Comparison of ENCODE assay signal across 11 cellular contexts in the genomic region with DNA sequence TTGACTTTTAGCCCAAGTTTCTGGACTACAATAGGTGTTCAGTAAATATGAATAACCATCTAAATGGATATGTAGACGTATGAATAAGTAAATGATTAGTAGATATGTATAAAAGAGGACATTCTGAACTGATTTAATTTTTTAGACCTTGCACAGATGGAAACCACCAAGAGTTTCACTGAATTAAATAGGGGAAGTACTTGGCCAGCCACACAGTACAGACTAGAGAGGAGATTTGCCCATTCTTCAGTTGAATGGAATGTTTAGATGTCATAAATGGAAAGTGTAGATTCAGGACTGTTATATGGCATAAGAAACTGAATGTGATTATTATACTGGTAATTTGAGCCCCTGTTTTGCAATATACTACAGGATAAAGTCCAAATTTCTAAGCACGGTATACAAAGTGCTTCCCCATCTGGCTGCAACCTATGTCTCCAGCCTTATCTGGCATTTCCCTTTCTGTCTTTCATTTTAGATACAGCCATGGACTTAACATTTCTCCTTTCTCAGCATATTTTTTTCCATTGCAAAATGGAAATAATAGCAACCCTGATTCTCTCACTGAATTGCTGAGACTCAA.
DNase-seq lines count a peak whose midpoint lies in the region; ATAC-seq and TF ChIP-seq lines count a peak whose summit lies in the region.
"Had no signal": no experiment of that assay in that cellular context is flagged by ENCODE, and none has a peak within 500 bp of the region (broad histone marks: within the 10 kb centered on the region; RNA-seq: fewer than 3 reads in every experiment).

No MANE protein-coding gene starts in this region.

- H3K9me3 ChIP-seq in GM23248 (ENCODE audit: low read depth): no peaks in the 10 kb centered on the region
- H3K9me3 ChIP-seq: heart left ventricle, SJSA1 had no signal

- H3K79me2 ChIP-seq in GM23248 (ENCODE audit: insufficient read depth): no peaks in the 10 kb centered on the region

- no peaks in the 10 kb centered on the region for H3K9me3 Mint-ChIP-seq in endothelial cell (ENCODE audit: unreplicated experiment)

- H3K36me3 Mint-ChIP-seq in endothelial cell (ENCODE audit: low read depth, unreplicated experiment): no peaks in the 10 kb centered on the region
- H3K36me3 Mint-ChIP-seq: CD8-positive, alpha-beta memory T cell had no signal

- no peaks in the 10 kb centered on the region for H3K4me1 ChIP-seq in GM23248 (ENCODE audit: insufficient read depth)
- H3K4me1 ChIP-seq: heart left ventricle, SJSA1 had no signal

- H3K27ac ChIP-seq in coronary artery: no peak overlapping the region
- H3K27ac ChIP-seq in GM23248: no peak overlapping the region
- H3K27ac ChIP-seq: heart left ventricle, SJSA1 had no signal

- no peak overlapping the region for H3K4me3 Mint-ChIP-seq in endothelial cell (ENCODE audit: unreplicated experiment)
- H3K4me3 Mint-ChIP-seq: CD8-positive, alpha-beta memory T cell had no signal

- TF ChIP-seq CTCF in coronary artery (IDR thresholded peaks at IDR 0.05) (no peak), endothelial cell (IDR thresholded peaks at IDR 0.05; ENCODE audit: unreplicated experiment) (no peak)

- no peak overlapping the region for H2AFZ ChIP-seq in GM23248

- no peak overlapping the region for H3K9ac ChIP-seq in GM23248

- H3K27me3 ChIP-seq in GM23248 (replicated peaks; ENCODE audit: insufficient read depth): no peaks in the 10 kb centered on the region
- H3K27me3 ChIP-seq: heart left ventricle, SJSA1 had no signal

- H3F3A ChIP-seq in GM23248 (ENCODE audit: insufficient read depth): no peaks in the 10 kb centered on the region

- no peaks in the 10 kb centered on the region for H3K27me3 Mint-ChIP-seq in endothelial cell (ENCODE audit: unreplicated experiment)

- no peaks in the 10 kb centered on the region for H3K36me3 ChIP-seq in GM23248 (ENCODE audit: low read depth)
- H3K36me3 ChIP-seq: heart left ventricle, SJSA1 had no signal

- H3K4me1 Mint-ChIP-seq in endothelial cell (ENCODE audit: unreplicated experiment): no peaks in the 10 kb centered on the region
- H3K4me1 Mint-ChIP-seq: CD8-positive, alpha-beta memory T cell had no signal

- H3K9me2 ChIP-seq in GM23248 (ENCODE audit: insufficient read depth): no peaks in the 10 kb centered on the region

- H4K20me1 ChIP-seq in GM23248 (ENCODE audit: insufficient read depth): no peaks in the 10 kb centered on the region

- DNase-seq in iris pigment epithelial cell (ENCODE audit: low read depth) (peak; percentile 34), coronary artery (ENCODE audit: low spot score) (no peak), COLO668 (lab: John Stamatoyannopoulos, UW; ENCODE audit: unreplicated experiment) (no peak), endothelial cell (ENCODE audit: low spot score) (no peak), GM23248 (no peak)
- DNase-seq: CD8-positive, alpha-beta memory T cell; heart left ventricle had no signal

- ATAC-seq in GM19025 (IDR thresholded peaks at IDR 0.05; ENCODE audit: low read depth, unreplicated experiment) (peak; percentile 85), GM21825 (IDR thresholded peaks at IDR 0.05; ENCODE audit: unreplicated experiment) (peak; percentile 76), HG03457 (IDR thresholded peaks at IDR 0.05; ENCODE audit: unreplicated experiment) (peak; percentile 83)
- ATAC-seq: heart left ventricle had no signal

- no peak overlapping the region for H3K27ac Mint-ChIP-seq in endothelial cell (ENCODE audit: unreplicated experiment)
- H3K27ac Mint-ChIP-seq: CD8-positive, alpha-beta memory T cell had no signal

- H3K4me2 ChIP-seq in GM23248 (ENCODE audit: unreplicated experiment): no peak overlapping the region

- in situ Hi-C loops in GM23248 (cut with MboI): no loop called here

- 1 to 2% methylated on average over 2 of the region's 2 CpGs for WGBS in GM23248 (ENCODE audit: low coverage in 1 of 2, low lambda C conversion rate in 2 of 2, missing lambda C conversion rate in 2 of 2), 2 experiments

- no peak overlapping the region for H3K4me3 ChIP-seq in coronary artery
- H3K4me3 ChIP-seq in GM23248: no peak overlapping the region
- H3K4me3 ChIP-seq: heart left ventricle, SJSA1 had no signal
